24 cellular contexts compared by ENCODE assay signal in genomic region chr1:101465941-101466340, GRCh38.
"Had no signal": no experiment of that assay in that cellular context is flagged by ENCODE, and none has a peak within 500 bp of the region (broad histone marks: within the 10 kb centered on the region; RNA-seq: fewer than 3 reads in every experiment).

No MANE protein-coding gene starts in this region.

- H3K9me3 ChIP-seq: SJCRH30 had no signal

- H3K9me3 Mint-ChIP-seq: activated CD4-positive, alpha-beta memory T cell treated with anti-CD3 and anti-CD28 coated beads for 36 hours; activated T-helper 1 cell treated with anti-CD3 and anti-CD28 coated beads, Interleukin-12 subunit alpha, Interleukin-12 subunit beta, Interleukin-2, Interleukin-4 antibody, amounts not matched to agents 30 ng/mL and 10 ng/mL and 1 ng/mL, durations not matched to agents 14 hours and 24 hours and 36 hours had no signal

- H3K27ac ChIP-seq: brain microvascular endothelial cell, SJCRH30, SK-N-MC had no signal

- H3K27ac Mint-ChIP-seq: activated CD4-positive, alpha-beta memory T cell treated with anti-CD3 and anti-CD28 coated beads for 36 hours; activated naive CD4-positive, alpha-beta T cell treated with anti-CD3 and anti-CD28 coated beads for 36 hours; activated naive CD8-positive, alpha-beta T cell; activated naive CD8-positive, alpha-beta T cell treated with anti-CD3 and anti-CD28 coated beads, Interleukin-2, amount 50 U/mL, for 24 hours; activated T-helper 1 cell treated with anti-CD3 and anti-CD28 coated beads, Interleukin-12 subunit alpha, Interleukin-12 subunit beta, Interleukin-2, Interleukin-4 antibody, amounts not matched to agents 30 ng/mL and 10 ng/mL and 1 ng/mL, durations not matched to agents 14 hours and 24 hours and 36 hours had no signal

- H3K27me3 Mint-ChIP-seq: activated CD4-positive, alpha-beta memory T cell treated with anti-CD3 and anti-CD28 coated beads for 36 hours; activated naive CD8-positive, alpha-beta T cell had no signal

- H3K4me3 Mint-ChIP-seq: activated CD4-positive, alpha-beta memory T cell treated with anti-CD3 and anti-CD28 coated beads for 36 hours; activated naive CD4-positive, alpha-beta T cell treated with anti-CD3 and anti-CD28 coated beads for 36 hours; activated naive CD8-positive, alpha-beta T cell; activated naive CD8-positive, alpha-beta T cell treated with anti-CD3 and anti-CD28 coated beads, Interleukin-2, amount 50 U/mL, for 24 hours; activated T-cell treated with anti-CD3 and anti-CD28 coated beads, Interleukin-2, amount 50 U/mL, for 4 hours; activated T-helper 1 cell treated with anti-CD3 and anti-CD28 coated beads, Interleukin-12 subunit alpha, Interleukin-12 subunit beta, Interleukin-2, Interleukin-4 antibody, amounts not matched to agents 30 ng/mL and 10 ng/mL and 1 ng/mL, durations not matched to agents 14 hours and 24 hours and 36 hours had no signal

- H3K36me3 ChIP-seq: brain microvascular endothelial cell, SJCRH30 had no signal

- H3K4me1 ChIP-seq: SJCRH30 had no signal

- DNase-seq: activated CD4-positive, alpha-beta memory T cell treated with anti-CD3 and anti-CD28 coated beads for 36 hours; activated CD4-positive, alpha-beta T cell treated with anti-CD3 and anti-CD28 coated beads, Interleukin-2, amount 50 U/mL, for 1 hour; activated CD8-positive, alpha-beta memory T cell treated with anti-CD3 and anti-CD28 coated beads, Interleukin-2, amount 50 U/mL, for 4 hours; activated gamma-delta T cell treated with Interleukin-2 at 50 U/mL for 16 hours; activated naive CD4-positive, alpha-beta T cell treated with anti-CD3 and anti-CD28 coated beads for 36 hours; activated naive CD8-positive, alpha-beta T cell treated with anti-CD3 and anti-CD28 coated beads, Interleukin-2, amount 50 U/mL, for 24 hours; activated T-cell treated with anti-CD3 and anti-CD28 coated beads for 4 hours; activated T-cell treated with anti-CD3 and anti-CD28 coated beads, Interleukin-2, amount 50 U/mL, for 4 hours; anterior cingulate cortex; brain microvascular endothelial cell; central memory CD4-positive, alpha-beta T cell; NCI-H1092 treated with DMSO at 0.1 percent for 48 hours; NCI-H1417; NCI-H187 treated with DMSO at 0.1 percent for 48 hours; NCI-H2081; NCI-H226; NCI-H524 treated with DMSO at 0.1 percent for 48 hours; SHP77; SJCRH30; T1000 had no signal

- H3K27me3 ChIP-seq: brain microvascular endothelial cell, SJCRH30 had no signal

- H3K4me3 ChIP-seq: SJCRH30, SK-N-MC had no signal

- ATAC-seq: activated naive CD8-positive, alpha-beta T cell treated with anti-CD3 and anti-CD28 coated beads, Interleukin-2, amount 50 U/mL, for 24 hours; activated T-cell treated with anti-CD3 and anti-CD28 coated beads, Interleukin-2, amount 50 U/mL, for 4 hours; Panc1 had no signal

- H3K36me3 Mint-ChIP-seq: activated CD4-positive, alpha-beta memory T cell treated with anti-CD3 and anti-CD28 coated beads for 36 hours had no signal

- H3K4me1 Mint-ChIP-seq: activated naive CD8-positive, alpha-beta T cell treated with anti-CD3 and anti-CD28 coated beads, Interleukin-2, amount 50 U/mL, for 24 hours had no signal
